In genomic region chr6:3017304-3017703, GRCh38 we compare ENCODE assay signal across 23 cellular contexts.
"Had no signal": no experiment of that assay in that cellular context is flagged by ENCODE, and none has a peak within 500 bp of the region (broad histone marks: within the 10 kb centered on the region; RNA-seq: fewer than 3 reads in every experiment).

No MANE protein-coding gene starts in this region.

- H3K4me3 ChIP-seq: adrenal gland, breast epithelium, Peyer's patch had no signal

- H3K27ac Mint-ChIP-seq: activated B cell treated with CpG ODN at 0.5 μM for 24 hours; activated CD4-positive, alpha-beta memory T cell treated with anti-CD3 and anti-CD28 coated beads, Interleukin-2, amount 10 ng/mL, durations not matched to agents 7 days and 5 days; activated naive CD8-positive, alpha-beta T cell treated with anti-CD3 and anti-CD28 coated beads, Interleukin-2, amount 10 ng/mL, durations not matched to agents 7 days and 5 days had no signal

- H3K4me1 ChIP-seq: breast epithelium had no signal

- H3K4me3 Mint-ChIP-seq: activated B cell treated with CpG ODN at 0.5 μM for 24 hours; activated CD4-positive, alpha-beta memory T cell treated with anti-CD3 and anti-CD28 coated beads, Interleukin-2, amount 10 ng/mL, durations not matched to agents 7 days and 5 days; activated CD4-positive, alpha-beta T cell treated with anti-CD3 and anti-CD28 coated beads, Interleukin-2, amount 10 ng/mL, durations not matched to agents 7 days and 5 days; activated naive CD8-positive, alpha-beta T cell treated with anti-CD3 and anti-CD28 coated beads, Interleukin-2, amount 10 ng/mL, durations not matched to agents 7 days and 5 days had no signal

- H3K27me3 ChIP-seq: adrenal gland, breast epithelium, Peyer's patch had no signal

- H3K27me3 Mint-ChIP-seq: activated B cell treated with CpG ODN at 0.5 μM for 24 hours; activated CD4-positive, alpha-beta memory T cell treated with anti-CD3 and anti-CD28 coated beads, Interleukin-2, amount 10 ng/mL, durations not matched to agents 7 days and 5 days; activated CD4-positive, alpha-beta T cell treated with anti-CD3 and anti-CD28 coated beads, Interleukin-2, amount 10 ng/mL, durations not matched to agents 7 days and 5 days; activated naive CD8-positive, alpha-beta T cell treated with anti-CD3 and anti-CD28 coated beads, Interleukin-2, amount 10 ng/mL, durations not matched to agents 7 days and 5 days had no signal

- H3K9me3 ChIP-seq: breast epithelium, Peyer's patch had no signal

- DNase-seq: activated B cell treated with CpG ODN at 0.5 μM for 24 hours; activated CD4-positive, alpha-beta memory T cell treated with anti-CD3 and anti-CD28 coated beads, Interleukin-2, amount 10 ng/mL, durations not matched to agents 7 days and 5 days; activated CD4-positive, alpha-beta T cell treated with anti-CD3 and anti-CD28 coated beads, Interleukin-2, amount 10 ng/mL, durations not matched to agents 7 days and 5 days; activated naive CD4-positive, alpha-beta T cell treated with anti-CD3 and anti-CD28 coated beads, Interleukin-2, amount 50 U/mL, for 16 hours; activated naive CD8-positive, alpha-beta T cell treated with anti-CD3 and anti-CD28 coated beads, Interleukin-2, amount 10 ng/mL, durations not matched to agents 7 days and 5 days; activated T-cell treated with anti-CD3 and anti-CD28 coated beads for 4 hours; adrenal gland; aorta; caudate nucleus; NCI-H1092; NCI-H1417; NCI-H2029; NCI-H2107; NCI-H2171 treated with DMSO at 0.1 percent for 48 hours; NCI-H345; NCI-H510A; NCI-H69; Peyer's patch; SHP77 treated with DMSO at 0.1 percent for 48 hours; T-helper 2 cell; T1000 had no signal

- H3K4me1 Mint-ChIP-seq: activated B cell treated with CpG ODN at 0.5 μM for 24 hours had no signal

- H3K36me3 ChIP-seq: breast epithelium had no signal

- H3K27ac ChIP-seq: breast epithelium, KMS-11, Peyer's patch had no signal
